In genomic region chr7:134707663-134708383, GRCh38 we compare ENCODE assay signal across 27 cellular contexts.
"Had no signal": no experiment of that assay in that cellular context is flagged by ENCODE, and none has a peak within 500 bp of the region (broad histone marks: within the 10 kb centered on the region; RNA-seq: fewer than 3 reads in every experiment).

No MANE protein-coding gene starts in this region.

- H3K27me3 ChIP-seq: esophagus muscularis mucosa, heart right ventricle, neutrophil, pancreas, stomach, thyroid gland had no signal

- ATAC-seq: activated naive CD8-positive, alpha-beta T cell treated with anti-CD3 and anti-CD28 coated beads, Interleukin-2, amount 50 U/mL, for 24 hours; heart right ventricle; pancreas; stimulated activated memory B cell treated with anti-CD40 and anti-IgM and Interleukin-4, amounts not matched to agents 10 μg/mL and 1 μg/mL and 100 μg/mL, for 72 hours; WTC11 had no signal

- DNase-seq: activated CD4-positive, alpha-beta memory T cell treated with anti-CD3 and anti-CD28 coated beads, Interleukin-2, amount 10 ng/mL, durations not matched to agents 7 days and 5 days; activated CD4-positive, alpha-beta T cell treated with anti-CD3 and anti-CD28 coated beads for 1 hour; activated CD4-positive, alpha-beta T cell treated with anti-CD3 and anti-CD28 coated beads, Interleukin-2, amount 10 ng/mL, durations not matched to agents 7 days and 5 days; activated naive CD8-positive, alpha-beta T cell treated with anti-CD3 and anti-CD28 coated beads, Interleukin-2, amount 50 U/mL, for 24 hours; activated T-cell treated with anti-CD3 and anti-CD28 coated beads, Interleukin-2, amount 50 U/mL, for 48 hours; dermis blood vessel endothelial cell; effector CD4-positive, alpha-beta T cell; foreskin melanocyte; heart right ventricle; kidney glomerular epithelial cell; left ventricle myocardium inferior; mammary epithelial cell; pancreas; retina; stimulated activated CD4-positive, alpha-beta T cell treated with anti-CD3 and anti-CD28 coated beads, Interleukin-1b, Interleukin-23, amount 100 ng/mL, for 48 hours; stimulated activated CD4-positive, alpha-beta T cell treated with anti-CD3 and anti-CD28 coated beads, Interleukin-4, amount 100 ng/mL, for 4 hours; stimulated activated CD8-positive, alpha-beta memory T cell treated with anti-CD3 and anti-CD28 coated beads, Interleukin-4, amount 100 ng/mL, for 48 hours; stomach; thyroid gland had no signal

- H3K4me2 ChIP-seq: smooth muscle cell had no signal

- H3K4me1 ChIP-seq: left ventricle myocardium inferior, pancreas, prostate gland, thyroid gland had no signal

- H3K36me3 ChIP-seq: esophagus muscularis mucosa, heart right ventricle, left ventricle myocardium inferior, neutrophil, pancreas, prostate gland, stomach, thyroid gland had no signal

- H3K27ac ChIP-seq: heart right ventricle, left ventricle myocardium inferior, neutrophil, pancreas, stomach had no signal

- H3K4me3 ChIP-seq: esophagus muscularis mucosa, heart right ventricle, left ventricle myocardium inferior, pancreas, prostate gland, smooth muscle cell, stomach, thyroid gland had no signal

- FAIRE-seq: bronchial epithelial cell, colon, pancreas had no signal

- H3K9me3 ChIP-seq: esophagus muscularis mucosa, heart right ventricle, left ventricle myocardium inferior, neutrophil, pancreas, prostate gland, stomach, thyroid gland had no signal
